8 cellular contexts compared by ENCODE assay signal in genomic region chr1:68497358-68497698, GRCh38. TPM values are rescaled to one million over a fixed set of nuclear protein-coding genes. Genes with fewer than 3 reads are reported as not detected.
A peak's percentile ranks its signal among the peaks of the same experiment; 100 is the strongest.
DNase-seq lines count a peak whose midpoint lies in the region; ATAC-seq, FAIRE-seq and TF ChIP-seq lines count a peak whose summit lies in the region.

No MANE protein-coding gene starts in this region.

- H3K27ac Mint-ChIP-seq in endodermal cell = peak overlapping the region; percentile 49

- peak overlapping the region; percentile 84 for H3K4me3 ChIP-seq in A549
- H3K4me3 ChIP-seq in IMR-90 (ENCODE audit: insufficient read depth, low read depth, low read length) = peak overlapping the region; percentile 77
- peak overlapping the region; percentile 89 for H3K4me3 ChIP-seq in endodermal cell (ENCODE audit: low read length)
- peak overlapping the region; percentile 58 for H3K4me3 ChIP-seq in ovary

- H3K4me1 Mint-ChIP-seq in endodermal cell = peaks cover 13% of the 10 kb centered on the region

- H2BK5ac ChIP-seq in IMR-90 (ENCODE audit: low read depth, low read length, poor library complexity, severe bottlenecking) = no peak overlapping the region

- TF ChIP-seq CTCF in A549 (IDR thresholded peaks at IDR 0.05) = no peak
- no peak for TF ChIP-seq CTCF in GM20000 (IDR thresholded peaks at IDR 0.05; ENCODE audit: extremely low read depth, missing control alignments)
- TF ChIP-seq CTCF in IMR-90 (conservative IDR thresholded peaks at IDR 0.05; ENCODE audit: low read depth, low read length) = no peak
- no peak for TF ChIP-seq CTCF in endodermal cell (conservative IDR thresholded peaks at IDR 0.05)
- no peak for TF ChIP-seq CTCF in ovary (IDR thresholded peaks at IDR 0.05)

- intact Hi-C loops in IMR-90 (cut with micrococcal nuclease) = no loop called here
- intact Hi-C loops in ovary (cut with DNase I) = no loop called here

- H3K27me3 ChIP-seq in IMR-90 (ENCODE audit: control insufficient read depth, insufficient read depth, low read length) (no peaks in the 10 kb centered on the region), endodermal cell (ENCODE audit: control insufficient read depth, insufficient read depth, low read length, poor library complexity, severe bottlenecking) (no peaks in the 10 kb centered on the region), ovary (no peaks in the 10 kb centered on the region)

- no peak overlapping the region for H2BK120ac ChIP-seq in IMR-90 (ENCODE audit: low read depth, low read length)

- H2AK5ac ChIP-seq in IMR-90 (ENCODE audit: low read depth, low read length) = no peak overlapping the region

- CTCF ChIA-PET in A549 (lab: Yijun Ruan, JAX) (interaction anchor here (1.0 kb wide), 1 partner anchor 17 kb away, joined by 3 read pairs; no protein-coding TSS in a partner anchor), IMR-90 (lab: Yijun Ruan, JAX) (interaction anchor here (0.8 to 1.6 kb wide), 2 partner anchors 16 to 22 kb away, joined by 3 to 4 read pairs; no protein-coding TSS in a partner anchor)

- FAIRE-seq in A549 (lab: Jason Lieb, UNC) = no peak
- no peak for FAIRE-seq in GM12891 (lab: Jason Lieb, UNC)

- no peaks in the 10 kb centered on the region for H3K9me3 Mint-ChIP-seq in endodermal cell

- H2BK20ac ChIP-seq in IMR-90 (ENCODE audit: low read depth, low read length) = no peak overlapping the region

- no peak overlapping the region for H3K56ac ChIP-seq in IMR-90 (ENCODE audit: extremely low read depth, insufficient read depth, low read length)

- no peaks in the 10 kb centered on the region for H4K20me1 ChIP-seq in IMR-90 (ENCODE audit: insufficient read depth, low read length)

- peaks cover 9% of the 10 kb centered on the region for H3K36me3 Mint-ChIP-seq in endodermal cell (ENCODE audit: low read depth)

- no peaks in the 10 kb centered on the region for H3K27me3 Mint-ChIP-seq in endodermal cell (ENCODE audit: insufficient read depth)

- no peaks in the 10 kb centered on the region for H3K9me1 ChIP-seq in IMR-90 (ENCODE audit: insufficient read depth, low read length)

- dilution Hi-C loops in IMR-90 (cut with HindIII; ENCODE audit: low sequenced_read_pairs, unreplicated experiment) = no loop called here

- peak overlapping the region in 1 of 2 experiments; percentile 61; a peak in 1 of 4 replicates for H4K8ac ChIP-seq in IMR-90 (ENCODE audit: low read depth in 2 of 2, low read length in 2 of 2)

- WGBS in A549 (ENCODE audit: missing lambda C conversion rate) = 10% methylated on average over 3 of the region's 3 CpGs
- 0% methylated on average over 1 of the region's 3 CpGs; no CpG with 5 or more reads in 1 of the 2 experiments for WGBS in IMR-90 (ENCODE audit: extremely low coverage in 2 of 2, insufficient read length in 1 of 2), 2 experiments
- 10 to 11% methylated on average over 3 of the region's 3 CpGs for WGBS in endodermal cell (ENCODE audit: insufficient coverage in 1 of 2, insufficient read length in 1 of 2), 2 experiments
- 0 to 2% (median 1%) methylated on average over 3 of the region's 3 CpGs for WGBS in ovary, 3 donors

- no peak overlapping the region for H3K14ac ChIP-seq in IMR-90 (replicated peaks; ENCODE audit: low read depth, low read length)

- TF ChIP-seq EP300 in A549 (IDR thresholded peaks at IDR 0.05) = no peak
- TF ChIP-seq EP300 in ovary (IDR thresholded peaks at IDR 0.05) = no peak

- H4K5ac ChIP-seq in IMR-90 (ENCODE audit: low read depth, low read length) = no peak overlapping the region

- H3K36me3 ChIP-seq in IMR-90 (ENCODE audit: control insufficient read depth, insufficient read depth, low read length) = no peaks in the 10 kb centered on the region
- H3K36me3 ChIP-seq in endodermal cell (ENCODE audit: control insufficient read depth, insufficient read depth, low read length) = peaks cover 5% of the 10 kb centered on the region
- no peaks in the 10 kb centered on the region for H3K36me3 ChIP-seq in ovary

- peak overlapping the region; percentile 79 for H3K4me2 ChIP-seq in A549
- H3K4me2 ChIP-seq in IMR-90 (ENCODE audit: low read depth, low read length) = peak overlapping the region; percentile 63

- peaks cover 12% of the 10 kb centered on the region; the same call in 2 of the 3 replicates for H3K4me1 ChIP-seq in A549
- peaks cover 2% of the 10 kb centered on the region; the same call in 1 of the 2 replicates for H3K4me1 ChIP-seq in IMR-90 (ENCODE audit: control insufficient read depth, insufficient read depth, low read length)
- H3K4me1 ChIP-seq in endodermal cell (ENCODE audit: control insufficient read depth, insufficient read depth, low read length) = peaks cover 3% of the 10 kb centered on the region
- H3K4me1 ChIP-seq in ovary (ENCODE audit: insufficient read depth) = peaks cover 4% of the 10 kb centered on the region

- H3K18ac ChIP-seq in IMR-90 (ENCODE audit: low read depth, low read length) = no peak overlapping the region

- no peak overlapping the region for H2BK15ac ChIP-seq in IMR-90 (ENCODE audit: low read depth, low read length)

- no peak for TF ChIP-seq POLR2A in A549 (IDR thresholded peaks at IDR 0.05; ENCODE audit: low read length)
- no peak for TF ChIP-seq POLR2A in IMR-90 (IDR thresholded peaks at IDR 0.05; ENCODE audit: low read depth, low read length)
- no peak for TF ChIP-seq POLR2A in ovary (IDR thresholded peaks at IDR 0.05)
- no peak for TF ChIP-seq POLR2A in GM12891 (IDR thresholded peaks at IDR 0.05; ENCODE audit: low read depth, low read length)

- H3K27ac ChIP-seq in A549 = peak overlapping the region; percentile 53 to 77
- H3K27ac ChIP-seq in IMR-90 (ENCODE audit: insufficient read depth, low read length) = no peak overlapping the region
- no peak overlapping the region for H3K27ac ChIP-seq in endodermal cell (ENCODE audit: low read depth, low read length)
- no peak overlapping the region for H3K27ac ChIP-seq in ovary

- H3K4me3 Mint-ChIP-seq in endodermal cell = peak overlapping the region; percentile 85

- DNase-seq in A549 (ENCODE audit: low read depth in 1 of 2, low spot score in 1 of 2) (no peak), GM20000 (ENCODE audit: low spot score) (peak; percentile 25), IMR-90 (no peak), endodermal cell (no peak), ovary (no peak), GM12891 (ENCODE audit: insufficient read length, low spot score) (no peak), kidney tubule cell (ENCODE audit: low spot score) (no peak), DMS 273 (lab: John Stamatoyannopoulos, UW; ENCODE audit: unreplicated experiment) (no peak)

- peak overlapping the region; percentile 98 for H2AFZ ChIP-seq in IMR-90 (replicated peaks; ENCODE audit: low read length, poor library complexity)

- no peak overlapping the region for H2AK9ac ChIP-seq in IMR-90 (replicated peaks; ENCODE audit: low read depth, low read length, poor library complexity)

- no peak overlapping the region for H3K23ac ChIP-seq in IMR-90 (ENCODE audit: low read depth, low read length)

- in situ Hi-C loops in IMR-90 (cut with MboI; ENCODE audit: low sequenced_read_pairs) = no loop called here

- no peaks in the 10 kb centered on the region for H3K9me3 ChIP-seq in A549
- no peaks in the 10 kb centered on the region for H3K9me3 ChIP-seq in IMR-90 (ENCODE audit: control insufficient read depth, insufficient read depth, low read length)
- peaks cover 9% of the 10 kb centered on the region for H3K9me3 ChIP-seq in endodermal cell (ENCODE audit: control insufficient read depth, low read length)
- peaks cover 0 to 3% of the 10 kb centered on the region in 2 donors for H3K9me3 ChIP-seq in ovary

- no TSS peak for BruUV-seq in IMR-90 (replicated peaks; lab: Mats Ljungman, UMichigan)

- POLR2A ChIA-PET in A549 (lab: Yijun Ruan, JAX) (no interaction called here), IMR-90 (lab: Charles Lee; ENCODE audit: unreplicated experiment) (no interaction called here)

- no peak overlapping the region for H3K4ac ChIP-seq in IMR-90 (ENCODE audit: low read depth, low read length)

- no peak overlapping the region for H4K91ac ChIP-seq in IMR-90 (ENCODE audit: insufficient read depth, low read depth, low read length)

- H3K9ac ChIP-seq in IMR-90 (ENCODE audit: low read depth, low read length) (peak overlapping the region; percentile 17; the same call in 1 of the 2 replicates), endodermal cell (ENCODE audit: extremely low read depth, low read length, poor library complexity, severe bottlenecking) (peak overlapping the region; percentile 33)

- peaks cover 17 to 25% of the 10 kb centered on the region in 2 experiments for H3K79me1 ChIP-seq in IMR-90 (ENCODE audit: low read depth in 1 of 2, low read length in 2 of 2)

- peak; percentile 44 to 52 for ATAC-seq in A549
- ATAC-seq in IMR-90 (ENCODE audit: low read depth) = peak; percentile 5

- TF ChIP-seq RAD21 in A549 (conservative IDR thresholded peaks at IDR 0.05 in 1 of 2, IDR thresholded peaks at IDR 0.05 in 1 of 2) = no peak
- no peak for TF ChIP-seq RAD21 in IMR-90 (IDR thresholded peaks at IDR 0.05; ENCODE audit: low read length)

RNA-seq across cellular contexts. Expression of gene DEPDC1, which starts 0.4 kb away (rescaled TPM):
- polyA plus RNA-seq in A549 (2011; rRNA removed) = 19.7 and 33.6 TPM in 2 replicates
- 4.8 and 5.2 TPM in 2 replicates for polyA plus RNA-seq in A549 (2012; cell fraction: cytosol; rRNA removed)
- 2.4 and 3.4 TPM in 2 replicates for polyA plus RNA-seq in A549 (2012; cell fraction: nucleus; rRNA removed)
- 18.0 to 20.7 TPM (median 18.2 TPM) in 3 replicates for polyA plus RNA-seq in A549 (2017; fragmentation: RNase III; extraction: RNeasy Plus Mini Kit Qiagen cat#74134 plus additional on column Dnase treatment)
- 6.1 and 6.9 TPM in 2 replicates for polyA minus RNA-seq in A549 (2011; rRNA and poly(A)+ RNA removed)
- total RNA-seq in IMR-90 (2012; rRNA removed) = 14.7 and 32.5 TPM in 2 replicates
- 5.3 and 7.4 TPM in 2 replicates for polyA plus RNA-seq in IMR-90 (2012; rRNA removed)
- polyA plus RNA-seq in IMR-90 (2012; cell fraction: cytosol; rRNA removed) = 0.40 and 0.87 TPM in 2 replicates
- 0.28 and 1.8 TPM in 2 replicates for polyA plus RNA-seq in IMR-90 (2012; cell fraction: nucleus; rRNA removed; ENCODE audit: low replicate concordance)
- 10 to 100 TPM; 25.1 to 40.0 TPM for total RNA-seq in endodermal cell
- 34.4 TPM for polyA plus RNA-seq in endodermal cell (2013, experiment 1 of 2)
- polyA plus RNA-seq in endodermal cell (2013, experiment 2 of 2) = 37.6 TPM
- under 1 TPM in 5 of 7 donors, not detected in 2; 0.11 to 0.59 (median 0.25) TPM for total RNA-seq in ovary
- polyA plus RNA-seq in ovary = under 1 TPM; 0.18 to 0.42 TPM
- 5.6 TPM for polyA plus RNA-seq in GM12891 (2012; ENCODE audit: low read depth, missing spikeins)

RNA-seq across cellular contexts. Expression of gene RPE65, which starts 47.6 kb away (rescaled TPM):
- polyA plus RNA-seq in A549 (2011; rRNA removed) (not detected in 2 replicates), A549 (2017; fragmentation: RNase III; extraction: RNeasy Plus Mini Kit Qiagen cat#74134 plus additional on column Dnase treatment) (not detected in 3 replicates), IMR-90 (2012; rRNA removed) (not detected in 2 replicates), ovary (under 1 TPM in 1 of 2 donors, not detected in 1; 0.05 TPM)
- not detected in 2 replicates for polyA plus RNA-seq in A549 (2012; cell fraction: cytosol; rRNA removed)
- not detected in 2 replicates for polyA plus RNA-seq in A549 (2012; cell fraction: nucleus; rRNA removed)
- polyA minus RNA-seq in A549 (2011; rRNA and poly(A)+ RNA removed) = not detected in 2 replicates
- total RNA-seq in IMR-90 (2012; rRNA removed) (under 0.01 TPM in 1 of 2 replicates, not detected in the other), endodermal cell (not detected), ovary (under 1 TPM in 2 of 7 donors, not detected in 5; 0.15 to 0.20 TPM)
- not detected in 2 replicates for polyA plus RNA-seq in IMR-90 (2012; cell fraction: cytosol; rRNA removed)
- not detected in 2 replicates for polyA plus RNA-seq in IMR-90 (2012; cell fraction: nucleus; rRNA removed; ENCODE audit: low replicate concordance)
- polyA plus RNA-seq in endodermal cell (2013, experiment 1 of 2) = 0.11 TPM
- polyA plus RNA-seq in endodermal cell (2013, experiment 2 of 2) = 0.37 TPM
- not detected for polyA plus RNA-seq in GM12891 (2012; ENCODE audit: low read depth, missing spikeins)

Comparison
In these comparisons a context has a peak if more than half of its experiments do, and no peak if none do; other contexts are left out.
1. H3K27ac ChIP-seq: peak in A549 (2 of 2); none in IMR-90 (single experiment), endodermal cell (single experiment) and ovary (0 of 2).
2. Peak in every context shown above with its lines, with median percentiles within 50 percentile points of each other: H3K4me3 ChIP-seq.